Comparison of ENCODE assay signal across 20 cellular contexts in the genomic region with DNA sequence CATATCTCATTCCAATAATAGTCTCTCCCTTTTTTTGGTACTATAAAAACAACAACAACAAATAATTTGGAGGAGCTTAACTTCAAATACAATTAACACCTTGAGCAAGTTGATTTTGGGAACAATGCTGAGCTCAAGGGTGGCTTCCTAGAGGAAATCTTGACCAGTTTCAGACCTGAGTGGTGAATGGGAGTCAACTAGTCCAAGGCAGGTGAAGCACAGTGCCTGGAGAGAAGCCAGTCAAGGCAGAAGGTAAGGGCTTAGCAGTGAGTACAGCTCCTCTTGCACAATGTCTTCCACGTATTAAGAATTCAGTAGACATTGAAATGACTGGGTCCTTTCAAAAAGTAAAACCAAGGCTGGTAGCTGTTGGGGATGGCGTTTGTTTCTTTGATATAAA.
DNase-seq lines count a peak whose midpoint lies in the region; ATAC-seq and TF ChIP-seq lines count a peak whose summit lies in the region.
"Had no signal": no experiment of that assay in that cellular context is flagged by ENCODE, and none has a peak within 500 bp of the region (broad histone marks: within the 10 kb centered on the region; RNA-seq: fewer than 3 reads in every experiment).

No MANE protein-coding gene starts in this region.

- H3K27ac ChIP-seq in mesendoderm (ENCODE audit: low read depth, low read length) = no peak overlapping the region
- H3K27ac ChIP-seq in neuronal stem cell (replicated peaks; ENCODE audit: low read length) = no peak overlapping the region
- H3K27ac ChIP-seq: BLaER1 treated with 17β-estradiol and CSF1 and Interleukin-3, amounts not matched to agents 10 nM and 100 nM; SK-N-MC had no signal

- BruUV-seq in Calu3 (replicated peaks; lab: Mats Ljungman, UMichigan) = no TSS peak

- H3K4me3 Mint-ChIP-seq in Calu3 (ENCODE audit: low read depth, unreplicated experiment) = no peak overlapping the region
- H3K4me3 Mint-ChIP-seq in activated CD4-positive, alpha-beta T cell treated with anti-CD3 and anti-CD28 coated beads, Interleukin-2, amount 10 ng/mL, durations not matched to agents 24 days and 14 days = no peak overlapping the region
- H3K4me3 Mint-ChIP-seq: CD4-positive, alpha-beta memory T cell had no signal

- H3K4ac ChIP-seq in mesendoderm (ENCODE audit: low read depth, low read length) (no peak overlapping the region), neuronal stem cell (ENCODE audit: low read length) (no peak overlapping the region)

- ATAC-seq in HG03565 (IDR thresholded peaks at IDR 0.05; ENCODE audit: unreplicated experiment) = no peak

- no peaks in the 10 kb centered on the region for H3K36me3 ChIP-seq in mesendoderm (ENCODE audit: control insufficient read depth, insufficient read depth, low read length)
- H3K36me3 ChIP-seq in neuronal stem cell (replicated peaks in 1 of 2; ENCODE audit: control insufficient read depth in 2 of 2, insufficient read depth in 2 of 2, low read length in 2 of 2) = no peaks in the 10 kb centered on the region
- H3K36me3 ChIP-seq: BLaER1 treated with 17β-estradiol and CSF1 and Interleukin-3, amounts not matched to agents 10 nM and 100 nM had no signal

- no peak overlapping the region for H3K14ac ChIP-seq in neuronal stem cell (ENCODE audit: low read length)

- no peaks in the 10 kb centered on the region for H3K27me3 Mint-ChIP-seq in Calu3 (ENCODE audit: unreplicated experiment)
- H3K27me3 Mint-ChIP-seq in activated CD4-positive, alpha-beta T cell treated with anti-CD3 and anti-CD28 coated beads, Interleukin-2, amount 10 ng/mL, durations not matched to agents 24 days and 14 days = peaks cover 19% of the 10 kb centered on the region

- no peak for TF ChIP-seq CTCF in Calu3 (IDR thresholded peaks at IDR 0.05; ENCODE audit: unreplicated experiment)
- no peak for TF ChIP-seq CTCF in epithelial cell of esophagus (IDR thresholded peaks at IDR 0.05; ENCODE audit: insufficient read depth, low read depth, low read length, missing control alignments)

- no peak overlapping the region for H2AFZ ChIP-seq in neuronal stem cell (ENCODE audit: low read length)

- H4K5ac ChIP-seq in mesendoderm (ENCODE audit: low read length) = no peak overlapping the region

- H3K56ac ChIP-seq in mesendoderm (ENCODE audit: low read length) = no peak overlapping the region

- DNase-seq in Calu3 (no peak), amniotic epithelial cell (ENCODE audit: low read depth) (peak; percentile 5), epithelial cell of esophagus (ENCODE audit: low read depth) (peak; percentile 60), mesendoderm (peak; percentile 53), neuronal stem cell (ENCODE audit: low spot score) (no peak)
- DNase-seq in activated CD4-positive, alpha-beta T cell treated with anti-CD3 and anti-CD28 coated beads, Interleukin-2, amount 10 ng/mL, durations not matched to agents 24 days and 14 days = no peak
- DNase-seq: 8988T; Caco-2; CD4-positive, alpha-beta memory T cell; Karpas-422; NCI-H1417; NCI-H1694 treated with DMSO at 0.1 percent for 48 hours; NCI-H2081 treated with DMSO at 0.1 percent for 48 hours; NCI-H2171 treated with DMSO at 0.1 percent for 48 hours; NCI-H446; OCI-M1; SHP77 had no signal

- peaks cover 22% of the 10 kb centered on the region for H3K4me1 Mint-ChIP-seq in Calu3 (ENCODE audit: low read depth, unreplicated experiment)
- H3K4me1 Mint-ChIP-seq in activated CD4-positive, alpha-beta T cell treated with anti-CD3 and anti-CD28 coated beads, Interleukin-2, amount 10 ng/mL, durations not matched to agents 24 days and 14 days = no peaks in the 10 kb centered on the region
- H3K4me1 Mint-ChIP-seq: CD4-positive, alpha-beta memory T cell had no signal

- CTCF ChIA-PET in Calu3 (lab: Charles Lee) = no interaction called here

- no peak overlapping the region for H2BK5ac ChIP-seq in mesendoderm (ENCODE audit: low read length)
- H2BK5ac ChIP-seq in neuronal stem cell (ENCODE audit: low read length) = no peak overlapping the region

- H3K27me3 ChIP-seq in mesendoderm (ENCODE audit: insufficient read depth, low read length, poor library complexity) = no peaks in the 10 kb centered on the region
- H3K27me3 ChIP-seq in neuronal stem cell (ENCODE audit: control insufficient read depth in 3 of 3, insufficient read depth in 3 of 3, low read depth in 1 of 3, low read length in 3 of 3) = no peaks in the 10 kb centered on the region
- H3K27me3 ChIP-seq: BLaER1 treated with 17β-estradiol and CSF1 and Interleukin-3, amounts not matched to agents 10 nM and 100 nM had no signal

- no peak overlapping the region for H3K4me2 ChIP-seq in mesendoderm (ENCODE audit: low read length)
- no peak overlapping the region for H3K4me2 ChIP-seq in neuronal stem cell (ENCODE audit: insufficient read depth, low read length, poor library complexity, severe bottlenecking)

- no peak overlapping the region for H2AK5ac ChIP-seq in mesendoderm (ENCODE audit: low read length)
- H2AK5ac ChIP-seq in neuronal stem cell (ENCODE audit: low read depth, low read length) = no peak overlapping the region

- H3K4me1 ChIP-seq in mesendoderm (ENCODE audit: control insufficient read depth, low read depth, low read length) (no peaks in the 10 kb centered on the region), neuronal stem cell (ENCODE audit: control insufficient read depth in 2 of 2, insufficient read depth in 1 of 2, low read depth in 1 of 2, low read length in 2 of 2) (peaks cover 0 to 2% of the 10 kb centered on the region in 2 donors)
- H3K4me1 ChIP-seq: Caco-2 had no signal

- H3K9me3 Mint-ChIP-seq in Calu3 (ENCODE audit: low read depth, unreplicated experiment) = no peaks in the 10 kb centered on the region
- H3K9me3 Mint-ChIP-seq in activated CD4-positive, alpha-beta T cell treated with anti-CD3 and anti-CD28 coated beads, Interleukin-2, amount 10 ng/mL, durations not matched to agents 24 days and 14 days = no peaks in the 10 kb centered on the region

- no peak overlapping the region for H4K8ac ChIP-seq in mesendoderm (ENCODE audit: low read depth, low read length)
- H4K8ac ChIP-seq in neuronal stem cell (ENCODE audit: low read depth, low read length) = no peak overlapping the region

- H2BK15ac ChIP-seq in mesendoderm (replicated peaks; ENCODE audit: low read depth) (no peak overlapping the region), neuronal stem cell (ENCODE audit: low read length) (no peak overlapping the region)

- no peaks in the 10 kb centered on the region for H3K36me3 Mint-ChIP-seq in Calu3 (ENCODE audit: insufficient read depth, unreplicated experiment)
- no peaks in the 10 kb centered on the region for H3K36me3 Mint-ChIP-seq in activated CD4-positive, alpha-beta T cell treated with anti-CD3 and anti-CD28 coated beads, Interleukin-2, amount 10 ng/mL, durations not matched to agents 24 days and 14 days (ENCODE audit: low read depth)
- H3K36me3 Mint-ChIP-seq: CD4-positive, alpha-beta memory T cell had no signal

- no peak overlapping the region for H3K23ac ChIP-seq in mesendoderm (ENCODE audit: low read length)
- H3K23ac ChIP-seq in neuronal stem cell (ENCODE audit: low read depth, low read length, poor library complexity) = no peak overlapping the region

- H3K27ac Mint-ChIP-seq in Calu3 (ENCODE audit: unreplicated experiment) = peak overlapping the region; percentile 39
- no peak overlapping the region for H3K27ac Mint-ChIP-seq in activated CD4-positive, alpha-beta T cell treated with anti-CD3 and anti-CD28 coated beads, Interleukin-2, amount 10 ng/mL, durations not matched to agents 24 days and 14 days
- H3K27ac Mint-ChIP-seq: CD4-positive, alpha-beta memory T cell had no signal

- H3K79me2 ChIP-seq in mesendoderm (ENCODE audit: control insufficient read depth, insufficient read depth, low read length) = no peaks in the 10 kb centered on the region

- no peak overlapping the region for H3K4me3 ChIP-seq in epithelial cell of esophagus (ENCODE audit: low read length)
- no peak overlapping the region for H3K4me3 ChIP-seq in mesendoderm (ENCODE audit: low read length)
- no peak overlapping the region for H3K4me3 ChIP-seq in neuronal stem cell (ENCODE audit: low read length in 2 of 2)
- H3K4me3 ChIP-seq: BLaER1 treated with 17β-estradiol and CSF1 and Interleukin-3, amounts not matched to agents 10 nM and 100 nM; SK-N-MC had no signal

- H4K91ac ChIP-seq in neuronal stem cell (ENCODE audit: low read depth, low read length, poor library complexity) = no peak overlapping the region

- WGBS in mesendoderm (ENCODE audit: extremely low coverage, insufficient coverage, low lambda C conversion rate) = no CpG with 5 or more reads among the region's 2 CpGs
- WGBS in neuronal stem cell (ENCODE audit: extremely low coverage in 2 of 2, insufficient read length in 2 of 2, insufficient replicate concordance in 1 of 2), 2 donors = no CpG with 5 or more reads among the region's 2 CpGs

- peaks cover 0 to 2% of the 10 kb centered on the region in 2 donors for H3K9me3 ChIP-seq in neuronal stem cell (replicated peaks in 1 of 2; ENCODE audit: control insufficient read depth in 2 of 2, insufficient read depth in 1 of 2, low read depth in 1 of 2, low read length in 2 of 2)
- H3K9me3 ChIP-seq: BLaER1 treated with 17β-estradiol and CSF1 and Interleukin-3, amounts not matched to agents 10 nM and 100 nM; Caco-2 had no signal

- H3K18ac ChIP-seq in mesendoderm (ENCODE audit: low read length) (no peak overlapping the region), neuronal stem cell (ENCODE audit: low read length) (no peak overlapping the region)

- H3K79me1 ChIP-seq in mesendoderm (ENCODE audit: low read length) = no peaks in the 10 kb centered on the region
- no peaks in the 10 kb centered on the region for H3K79me1 ChIP-seq in neuronal stem cell (ENCODE audit: low read depth, low read length)

- H2BK120ac ChIP-seq in mesendoderm (ENCODE audit: low read depth, low read length) (no peak overlapping the region), neuronal stem cell (ENCODE audit: low read depth, low read length) (no peak overlapping the region)

- no peak overlapping the region for H2BK12ac ChIP-seq in neuronal stem cell (ENCODE audit: low read length)

- H3K9ac ChIP-seq in mesendoderm (ENCODE audit: low read length) (no peak overlapping the region), neuronal stem cell (ENCODE audit: low read depth, low read length, poor library complexity) (no peak overlapping the region)
- H3K9ac ChIP-seq: BLaER1 treated with 17β-estradiol and CSF1 and Interleukin-3, amounts not matched to agents 10 nM and 100 nM had no signal

- intact Hi-C loops in Calu3 (cut with micrococcal nuclease; ENCODE audit: unreplicated experiment) = no loop called here
- intact Hi-C loops in activated CD4-positive, alpha-beta T cell treated with anti-CD3 and anti-CD28 coated beads, Interleukin-2, amount 10 ng/mL, durations not matched to agents 24 days and 14 days (cut with micrococcal nuclease) = no loop called here

Comparison
In these comparisons a context has a peak if more than half of its experiments do, and no peak if none do; other contexts are left out.
1. DNase-seq: peak in amniotic epithelial cell (single experiment), epithelial cell of esophagus (single experiment) and mesendoderm (single experiment); none in Calu3 (single experiment), neuronal stem cell (single experiment) and activated CD4-positive, alpha-beta T cell treated with anti-CD3 and anti-CD28 coated beads, Interleukin-2, amount 10 ng/mL, durations not matched to agents 24 days and 14 days (single experiment).